In genomic region chr4:156959298-156959702, GRCh38 we compare ENCODE assay signal across 20 cellular contexts. TPM values are rescaled to one million over a fixed set of nuclear protein-coding genes. Genes with fewer than 3 reads are reported as not detected.
DNase-seq lines count a peak whose midpoint lies in the region; ATAC-seq and TF ChIP-seq lines count a peak whose summit lies in the region.
"Had no signal": no experiment of that assay in that cellular context is flagged by ENCODE, and none has a peak within 500 bp of the region (broad histone marks: within the 10 kb centered on the region; RNA-seq: fewer than 3 reads in every experiment).

No MANE protein-coding gene starts in this region.

- no peaks in the 10 kb centered on the region for H3K27me3 Mint-ChIP-seq in nephron (ENCODE audit: low read depth)
- H3K27me3 Mint-ChIP-seq in natural killer cell (ENCODE audit: low read depth in 2 of 2): no peaks in the 10 kb centered on the region

- H3K9me3 Mint-ChIP-seq in nephron (peaks cover 4% of the 10 kb centered on the region), natural killer cell (peaks cover 8 to 9% of the 10 kb centered on the region in 2 donors)
- H3K9me3 Mint-ChIP-seq: T-helper 1 cell treated with Interleukin-12 subunit alpha and Interleukin-12 subunit beta and Interleukin-4 antibody, amounts not matched to agents 30 μg/mL and 1 μg/mL, for 36 hours had no signal

- TF ChIP-seq CTCF in nephron (IDR thresholded peaks at IDR 0.05; ENCODE audit: unreplicated experiment in 3 of 3): no peak
- no peak for TF ChIP-seq CTCF in natural killer cell (IDR thresholded peaks at IDR 0.05)
- no peak for TF ChIP-seq CTCF in spleen (IDR thresholded peaks at IDR 0.05 in 8 of 11, conservative IDR thresholded peaks at IDR 0.05 in 3 of 11)

- H3K36me3 Mint-ChIP-seq in nephron (ENCODE audit: low read depth): peaks cover 6% of the 10 kb centered on the region
- no peaks in the 10 kb centered on the region for H3K36me3 Mint-ChIP-seq in natural killer cell

- H3K27ac Mint-ChIP-seq in nephron (peak overlapping the region; percentile 65 to 88 (median 68)), natural killer cell (no peak overlapping the region)
- H3K27ac Mint-ChIP-seq: activated naive CD4-positive, alpha-beta T cell treated with anti-CD3 and anti-CD28 coated beads for 36 hours; T-helper 1 cell treated with Interleukin-12 subunit alpha and Interleukin-12 subunit beta and Interleukin-4 antibody, amounts not matched to agents 30 μg/mL and 1 μg/mL, for 36 hours had no signal

- intact Hi-C loops in natural killer cell (cut with micrococcal nuclease): no loop called here
- intact Hi-C loops in spleen (cut with DNase I; ENCODE audit: low total_unique reads): no loop called here

- no peaks in the 10 kb centered on the region for H3K36me3 ChIP-seq in spleen
- H3K36me3 ChIP-seq: cardiac muscle cell, ovary had no signal

- no peak overlapping the region for H3K4me3 Mint-ChIP-seq in nephron
- no peak overlapping the region for H3K4me3 Mint-ChIP-seq in natural killer cell
- H3K4me3 Mint-ChIP-seq: activated naive CD4-positive, alpha-beta T cell treated with anti-CD3 and anti-CD28 coated beads for 36 hours; T-helper 1 cell treated with Interleukin-12 subunit alpha and Interleukin-12 subunit beta and Interleukin-4 antibody, amounts not matched to agents 30 μg/mL and 1 μg/mL, for 36 hours had no signal

- DNase-seq in AG08395 (ENCODE audit: low spot score) (peak; percentile 28), M059J (ENCODE audit: low read depth) (peak; percentile 61), dedifferentiated amniotic fluid mesenchymal stem cell (ENCODE audit: extremely low spot score) (peak; percentile 46), natural killer cell (no peak), DMS 273 treated with DMSO at 0.1 percent for 48 hours (lab: John Stamatoyannopoulos, UW) (no peak), spleen (no peak)
- DNase-seq: ACHN; activated naive CD4-positive, alpha-beta T cell treated with anti-CD3 and anti-CD28 coated beads for 36 hours; islet precursor cell; midbrain; NCI-H2081; NCI-H526 treated with DMSO at 0.1 percent for 48 hours; ovary; RPMI8226; stimulated activated CD4-positive, alpha-beta T cell treated with anti-CD3 and anti-CD28 coated beads, Interleukin-12 subunit alpha, Interleukin-12 subunit beta, amount 100 ng/mL, for 4 hours had no signal

- no peak overlapping the region for H3K27ac ChIP-seq in spleen
- H3K27ac ChIP-seq: cardiac muscle cell, ovary had no signal

- no peaks in the 10 kb centered on the region for H3K4me1 ChIP-seq in spleen

- ATAC-seq in natural killer cell: no peak
- ATAC-seq in HG02938 (IDR thresholded peaks at IDR 0.05; ENCODE audit: unreplicated experiment): no peak
- ATAC-seq: activated CD4-positive, CD25-positive, alpha-beta regulatory T cell treated with anti-CD3 and anti-CD28 coated beads, Interleukin-2, amount 50 U/mL, for 24 hours had no signal

- no peaks in the 10 kb centered on the region for H3K27me3 ChIP-seq in spleen (replicated peaks in 1 of 7)
- H3K27me3 ChIP-seq: cardiac muscle cell, ovary had no signal

- 74 to 91% (median 81%) methylated on average over 3 of the region's 3 CpGs for WGBS in spleen, 5 donors

- H3K9me3 ChIP-seq in spleen: no peaks in the 10 kb centered on the region
- H3K9me3 ChIP-seq: ovary had no signal

- H3K4me1 Mint-ChIP-seq in nephron (peaks cover 71% of the 10 kb centered on the region), natural killer cell (no peaks in the 10 kb centered on the region)

- TF ChIP-seq POLR2A in spleen (IDR thresholded peaks at IDR 0.05): no peak

- H3K4me3 ChIP-seq in spleen: no peak overlapping the region
- H3K4me3 ChIP-seq: cardiac muscle cell, ovary had no signal

RNA-seq across cellular contexts. Expression of gene PDGFC, which starts 12.3 kb away (rescaled TPM):
- 88.7 and 162 TPM in 2 replicates for total RNA-seq in M059J (2014; rRNA removed; shearing (Covaris generic))
- 1 to 10 TPM in 1 of 3 donors, under 1 TPM in 2; 0.72 to 1.6 (median 0.90) TPM for total RNA-seq in natural killer cell
- total RNA-seq in spleen: 10 to 100 TPM; 10.5 to 24.7 (median 19.2) TPM
- polyA plus RNA-seq in spleen: 1 to 10 TPM; 1.6 to 3.4 (median 1.9) TPM
- total RNA-seq: activated naive CD4-positive, alpha-beta T cell treated with anti-CD3 and anti-CD28 coated beads for 36 hours had no signal

Comparison
In these comparisons a context has a peak if more than half of its experiments do, and no peak if none do; other contexts are left out.
1. DNase-seq: peak in AG08395 (single experiment), M059J (single experiment) and dedifferentiated amniotic fluid mesenchymal stem cell (single experiment); none in natural killer cell (single experiment), DMS 273 treated with DMSO at 0.1 percent for 48 hours (single experiment) and spleen (single experiment).
2. H3K27ac Mint-ChIP-seq: peak in nephron (3 of 3); none in natural killer cell (0 of 2).
3. RNA of gene PDGFC, which starts 12.3 kb away (total RNA-seq): 88.7 to 162 TPM in M059J and 10.5 to 24.7 TPM in spleen; 0.72 to 1.6 TPM in natural killer cell; every median in the first group is over 4 times any median in the second.